Comparison of ENCODE assay signal across 8 cellular contexts in the genomic region with DNA sequence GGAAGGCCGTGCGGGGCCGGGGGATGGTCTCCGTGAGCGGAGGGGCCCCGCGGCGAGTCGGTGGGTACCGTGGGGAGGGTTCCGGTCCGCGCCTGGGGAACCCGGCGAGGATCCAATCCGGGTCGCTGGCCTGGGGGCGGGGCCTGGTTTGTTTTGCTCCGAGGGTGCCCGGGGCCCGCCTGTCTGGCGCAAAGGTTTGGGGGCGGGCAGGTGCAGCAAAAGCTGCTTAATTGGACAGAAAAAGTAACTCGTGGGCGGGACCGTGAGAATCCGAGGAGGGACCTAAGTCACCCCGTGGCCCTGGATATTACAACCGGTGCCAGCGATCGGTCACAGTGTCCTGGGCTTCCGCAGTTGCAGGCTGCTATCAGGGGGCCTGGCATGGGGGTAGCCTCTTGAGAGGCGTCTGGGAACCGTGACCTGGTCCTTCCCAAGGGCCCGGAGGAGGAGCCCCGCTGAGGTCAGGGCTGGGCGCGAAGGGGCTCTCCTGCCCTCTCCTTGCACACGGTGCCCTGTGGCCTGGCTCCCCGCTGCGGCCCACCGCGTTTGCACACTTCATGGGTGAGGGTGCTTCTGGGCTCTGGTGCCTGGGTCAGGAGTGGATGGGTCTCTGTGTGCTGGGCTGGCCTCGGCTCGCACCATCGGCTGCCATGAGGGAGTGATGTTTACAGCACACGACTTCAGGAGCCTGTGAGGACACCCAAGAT. TPM values are rescaled to one million over a fixed set of nuclear protein-coding genes. Genes with fewer than 3 reads are reported as not detected.
DNase-seq lines count a peak whose midpoint lies in the region; ATAC-seq and TF ChIP-seq lines count a peak whose summit lies in the region.

No MANE protein-coding gene starts in this region.

- H3K27me3 ChIP-seq in neuron (ENCODE audit: insufficient read depth, low read length) (no peaks in the 10 kb centered on the region), stomach smooth muscle (ENCODE audit: control insufficient read depth in 1 of 2, insufficient read depth in 2 of 2, low read length in 2 of 2) (peaks cover under 1 to 7% of the 10 kb centered on the region in 2 donors)

- TF ChIP-seq CTCF in fibroblast of villous mesenchyme (IDR thresholded peaks at IDR 0.05; ENCODE audit: insufficient read depth, low read depth, low read length), result no peak

- H2AFZ ChIP-seq in neuron (ENCODE audit: low read depth, low read length), result no peak overlapping the region

- H3K27ac ChIP-seq in stomach smooth muscle (ENCODE audit: low read length), result peak overlapping the region; percentile 73

- H3K36me3 ChIP-seq in neuron (ENCODE audit: insufficient read depth, low read length), result peaks cover 18% of the 10 kb centered on the region
- H3K36me3 ChIP-seq in stomach smooth muscle (ENCODE audit: control insufficient read depth in 2 of 2, insufficient read depth in 2 of 2, low read length in 2 of 2), result peaks cover 0 to 7% of the 10 kb centered on the region in 2 donors

- ATAC-seq in GM21576 (IDR thresholded peaks at IDR 0.05; ENCODE audit: unreplicated experiment), result peak; percentile 62

- H3K4me3 ChIP-seq in Jurkat, Clone E6-1 (ENCODE audit: low read length), result peak overlapping the region; percentile 66
- peak overlapping the region; percentile 70 for H3K4me3 ChIP-seq in fibroblast of villous mesenchyme (ENCODE audit: low read depth, low read length)
- H3K4me3 ChIP-seq in neuron (ENCODE audit: low read length), result peak overlapping the region; percentile 95
- peak overlapping the region; percentile 57 to 81 for H3K4me3 ChIP-seq in stomach smooth muscle (ENCODE audit: low read length in 2 of 2)

- DNase-seq in DMS53 (lab: John Stamatoyannopoulos, UW), result peak; percentile 99
- DNase-seq in Jurkat, Clone E6-1 (ENCODE audit: low read depth, low spot score), result peak; percentile 87
- peak; percentile 17 for DNase-seq in SHP77 treated with DMSO at 0.1 percent for 48 hours (lab: John Stamatoyannopoulos, UW)
- peak; percentile 93 for DNase-seq in activated effector memory CD4-positive, alpha-beta T cell treated with Interleukin-2 at 50 U/mL for 16 hours
- peak; percentile 78 for DNase-seq in fibroblast of villous mesenchyme (ENCODE audit: low read depth)

- H3K4me1 ChIP-seq in neuron (ENCODE audit: insufficient read depth, low read length), result peaks cover 18% of the 10 kb centered on the region
- H3K4me1 ChIP-seq in stomach smooth muscle (ENCODE audit: control insufficient read depth, insufficient read depth, low read length), result peaks cover 34% of the 10 kb centered on the region

- H3K9ac ChIP-seq in stomach smooth muscle (ENCODE audit: low read length in 2 of 2), result peak overlapping the region; percentile 52 to 71

- no peaks in the 10 kb centered on the region for H3K9me3 ChIP-seq in neuron (ENCODE audit: low read length)
- no peaks in the 10 kb centered on the region for H3K9me3 ChIP-seq in stomach smooth muscle (ENCODE audit: control insufficient read depth in 2 of 2, low read length in 2 of 2)

RNA-seq across cellular contexts. Expression of a gene that starts 1.4 kb away (rescaled TPM):
- polyA plus RNA-seq in Jurkat, Clone E6-1 (2012; ENCODE audit: insufficient read depth, insufficient read length), result 62.6 TPM
- total RNA-seq in fibroblast of villous mesenchyme, result 23.5 and 28.5 TPM in 2 replicates

RNA-seq across cellular contexts. Expression of a gene that starts 7.6 kb away (rescaled TPM):
- 6.5 TPM for polyA plus RNA-seq in Jurkat, Clone E6-1 (2012; ENCODE audit: insufficient read depth, insufficient read length)
- 0.43 and 0.97 TPM in 2 replicates for total RNA-seq in fibroblast of villous mesenchyme

RNA-seq across cellular contexts. Expression of a gene that starts 10.3 kb away (rescaled TPM):
- 2,039 TPM for polyA plus RNA-seq in Jurkat, Clone E6-1 (2012; ENCODE audit: insufficient read depth, insufficient read length)
- 220 and 278 TPM in 2 replicates for total RNA-seq in fibroblast of villous mesenchyme

RNA-seq across cellular contexts. Expression of a gene that starts 12.7 kb away (rescaled TPM):
- polyA plus RNA-seq in Jurkat, Clone E6-1 (2012; ENCODE audit: insufficient read depth, insufficient read length), result 42.3 TPM
- 218 and 295 TPM in 2 replicates for total RNA-seq in fibroblast of villous mesenchyme

RNA-seq across cellular contexts. Expression of a gene that starts 15.1 kb away (rescaled TPM):
- 26.8 TPM for polyA plus RNA-seq in Jurkat, Clone E6-1 (2012; ENCODE audit: insufficient read depth, insufficient read length)
- total RNA-seq in fibroblast of villous mesenchyme, result 5.5 and 7.8 TPM in 2 replicates

Comparison
In these comparisons a context has a peak if more than half of its experiments do, and no peak if none do; other contexts are left out.
1. Peak in every context shown above with its lines: DNase-seq, ATAC-seq, H3K4me3 ChIP-seq and H3K27ac ChIP-seq.
2. DNase-seq: peak in every context shown above with its lines; median percentile 99 in DMS53; 93 in activated effector memory CD4-positive, alpha-beta T cell treated with Interleukin-2 at 50 U/mL for 16 hours; 87 in Jurkat, Clone E6-1; 78 in fibroblast of villous mesenchyme; 17 in SHP77 treated with DMSO at 0.1 percent for 48 hours.